Comparison of ENCODE assay signal across 8 cellular contexts in the genomic region with DNA sequence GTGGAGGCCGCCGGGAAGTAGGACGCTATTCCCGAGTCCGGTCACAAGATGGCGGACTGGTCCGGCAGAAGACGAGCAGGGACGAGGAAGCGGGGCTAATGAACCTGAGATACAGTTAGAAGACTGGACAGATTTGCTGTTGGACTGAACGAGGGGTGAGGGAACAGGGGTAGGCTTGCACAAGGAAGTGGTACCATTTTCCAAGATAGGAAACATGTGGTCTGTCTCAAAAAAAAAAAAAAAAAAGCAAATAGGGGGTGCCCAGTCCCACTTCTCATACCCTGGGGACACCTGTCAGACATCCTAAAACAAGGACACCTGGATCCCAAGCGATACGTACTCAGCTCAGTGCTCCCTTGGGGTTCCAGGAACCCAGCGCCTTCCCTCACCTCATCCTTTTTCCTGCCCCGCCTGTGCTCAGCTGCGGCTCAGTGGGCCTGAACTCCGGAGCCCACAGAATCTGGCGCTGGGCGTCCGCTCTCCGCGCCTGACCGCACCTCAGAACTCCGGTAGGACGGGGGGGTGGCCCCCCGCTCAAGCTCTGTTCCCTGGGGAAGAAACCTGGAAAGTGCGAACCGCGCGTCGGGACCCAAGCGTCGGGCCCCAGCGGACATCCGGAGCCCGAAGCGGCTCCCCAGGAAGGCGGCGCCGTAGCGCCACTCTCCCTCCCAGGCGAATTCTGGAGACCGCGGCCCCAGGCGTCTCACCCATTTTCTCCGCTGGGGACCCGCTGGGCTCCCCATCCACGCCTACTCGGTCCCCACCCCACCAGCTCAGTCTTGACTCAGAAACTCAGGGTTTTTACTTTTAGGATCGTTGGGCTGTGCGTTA. TPM values are rescaled to one million over a fixed set of nuclear protein-coding genes. Genes with fewer than 3 reads are reported as not detected.
DNase-seq lines count a peak whose midpoint lies in the region; ATAC-seq and TF ChIP-seq lines count a peak whose summit lies in the region.

A gene with protein sequence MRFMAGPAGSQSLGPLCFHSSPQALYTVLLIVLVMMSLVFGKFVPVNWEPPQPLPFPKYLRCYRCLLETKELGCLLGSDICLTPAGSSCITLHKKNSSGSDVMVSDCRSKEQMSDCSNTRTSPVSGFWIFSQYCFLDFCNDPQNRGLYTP (minus strand): TSS at position 227 of the 831 bp plus-strand sequence. CDS start 694 bp downstream, outside the sequence.

- 1% methylated on average over 51 of the region's 51 CpGs for WGBS in thymus

- peak within 1 kb of the TSS; percentile 70 for H3K4me3 ChIP-seq in thymus (ENCODE audit: low read length)

- peak within 1 kb of the TSS; percentile 74 for H3K4me3 Mint-ChIP-seq in activated naive CD4-positive, alpha-beta T cell treated with anti-CD3 and anti-CD28 coated beads for 36 hours
- H3K4me3 Mint-ChIP-seq in nephron: peak within 1 kb of the TSS; percentile 82 to 83 (median 83)

- no peaks in the 10 kb centered on the region for H3K27me3 Mint-ChIP-seq in activated naive CD4-positive, alpha-beta T cell treated with anti-CD3 and anti-CD28 coated beads for 36 hours (ENCODE audit: low read depth)
- H3K27me3 Mint-ChIP-seq in nephron (ENCODE audit: low read depth): no peaks in the 10 kb centered on the region

- intact Hi-C loops in activated naive CD4-positive, alpha-beta T cell treated with anti-CD3 and anti-CD28 coated beads for 36 hours (cut with micrococcal nuclease): loop anchor here (1.0 to 2.0 kb wide), 6 partner anchors 57 to 272 kb away; a partner anchor contains a TSS

- H3K4me1 ChIP-seq in foreskin keratinocyte: peaks cover 3% of the 10 kb centered on the region
- H3K4me1 ChIP-seq in thymus (ENCODE audit: control insufficient read depth, insufficient read depth, low read length): peaks cover 2% of the 10 kb centered on the region

- no peaks in the 10 kb centered on the region for H3K9me3 Mint-ChIP-seq in activated naive CD4-positive, alpha-beta T cell treated with anti-CD3 and anti-CD28 coated beads for 36 hours
- H3K9me3 Mint-ChIP-seq in nephron: no peaks in the 10 kb centered on the region

- H3K27me3 ChIP-seq in foreskin keratinocyte (no peaks in the 10 kb centered on the region), thymus (ENCODE audit: control insufficient read depth, insufficient read depth) (no peaks in the 10 kb centered on the region)

- H3K9me3 ChIP-seq in thymus (ENCODE audit: control insufficient read depth): no peaks in the 10 kb centered on the region

- DNase-seq in GM03348 (ENCODE audit: low spot score) (peak; percentile 90), LoVo (ENCODE audit: low spot score) (peak; percentile 79), foreskin keratinocyte (peak in 1 of 2 donors; percentile 65)
- peak; percentile 85 for DNase-seq in activated naive CD4-positive, alpha-beta T cell treated with anti-CD3 and anti-CD28 coated beads for 36 hours

- H3K27ac ChIP-seq in foreskin keratinocyte (no peak within 1 kb of the TSS), thymus (ENCODE audit: low read depth) (peak within 1 kb of the TSS; percentile 46)

- TF ChIP-seq POLR2A in Raji (IDR thresholded peaks at IDR 0.05; ENCODE audit: insufficient read depth, low read depth, low read length): 0 out of 2 replicates have a peak, but pooled peaks have one; percentile 10

- CTCF ChIA-PET in activated naive CD4-positive, alpha-beta T cell treated with anti-CD3 and anti-CD28 coated beads for 36 hours (lab: Charles Lee): interaction anchor here (0.6 to 1.9 kb wide), 12 partner anchors 9 to 271 kb away, joined by 3 to 12 read pairs (median 5); a partner anchor contains a TSS

- H3K36me3 ChIP-seq in thymus (ENCODE audit: control insufficient read depth, insufficient read depth): peaks cover 17% of the 10 kb centered on the region

- no peaks in the 10 kb centered on the region for H3K36me3 Mint-ChIP-seq in activated naive CD4-positive, alpha-beta T cell treated with anti-CD3 and anti-CD28 coated beads for 36 hours (ENCODE audit: low read depth)
- H3K36me3 Mint-ChIP-seq in nephron (ENCODE audit: low read depth): peaks cover 12% of the 10 kb centered on the region

- H3K27ac Mint-ChIP-seq in activated naive CD4-positive, alpha-beta T cell treated with anti-CD3 and anti-CD28 coated beads for 36 hours: no peak within 1 kb of the TSS
- H3K27ac Mint-ChIP-seq in nephron: peak within 1 kb of the TSS; percentile 65 to 75 (median 73)

- ATAC-seq in foreskin keratinocyte (peak; percentile 62), GM21737 (IDR thresholded peaks at IDR 0.05; ENCODE audit: unreplicated experiment) (no peak)

- TF ChIP-seq CTCF in foreskin keratinocyte (conservative IDR thresholded peaks at IDR 0.05): peak; percentile 93
- peak; percentile 71 to 81 (median 74) for TF ChIP-seq CTCF in nephron (IDR thresholded peaks at IDR 0.05; ENCODE audit: unreplicated experiment in 3 of 3)

- peaks cover 11% of the 10 kb centered on the region for H3K4me1 Mint-ChIP-seq in activated naive CD4-positive, alpha-beta T cell treated with anti-CD3 and anti-CD28 coated beads for 36 hours (ENCODE audit: low read depth)
- H3K4me1 Mint-ChIP-seq in nephron: peaks cover 26% of the 10 kb centered on the region

RNA-seq across cellular contexts. Expression of the gene that starts here (rescaled TPM):
- 1 to 10 TPM in 1 of 2 experiments, under 1 TPM in 1; 0.93 to 1.4 TPM for total RNA-seq in activated naive CD4-positive, alpha-beta T cell treated with anti-CD3 and anti-CD28 coated beads for 36 hours
- total RNA-seq in foreskin keratinocyte: 0.53 and 1.1 TPM in 2 replicates
- polyA plus RNA-seq in foreskin keratinocyte: 1.5 and 1.8 TPM in 2 replicates
- polyA plus RNA-seq in thymus: 9.1 TPM
